ENCODE assay signal across 21 cellular contexts in the genomic region with DNA sequence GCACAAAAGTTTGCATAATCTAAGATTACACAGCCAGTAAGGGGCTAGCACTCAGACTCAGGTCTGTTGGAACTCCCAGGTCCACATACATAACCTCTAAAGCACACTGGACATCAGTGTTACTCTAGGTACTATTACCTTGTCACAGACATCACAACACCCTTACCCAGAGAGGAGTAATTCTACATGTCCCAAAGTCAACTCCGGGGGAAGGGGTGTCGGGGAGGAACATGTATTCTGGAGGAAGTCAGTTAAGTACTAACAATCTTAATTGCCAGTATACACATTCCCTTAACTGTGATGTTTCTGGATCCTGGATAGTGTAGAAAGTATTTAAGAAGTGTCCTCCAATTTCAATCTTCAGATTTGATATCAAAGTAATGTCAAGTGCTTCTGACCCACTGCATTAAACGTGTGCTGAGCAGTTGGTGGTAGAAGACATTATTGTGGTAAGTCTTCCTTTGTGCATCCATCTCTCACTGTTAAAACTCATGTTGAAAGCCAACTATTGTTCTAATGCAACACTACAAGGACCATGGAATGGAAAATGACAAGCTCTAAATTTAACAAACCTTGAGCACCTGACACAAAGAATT.
DNase-seq lines count a peak whose midpoint lies in the region; ATAC-seq, FAIRE-seq and TF ChIP-seq lines count a peak whose summit lies in the region.
"Had no signal": no experiment of that assay in that cellular context is flagged by ENCODE, and none has a peak within 500 bp of the region (broad histone marks: within the 10 kb centered on the region; RNA-seq: fewer than 3 reads in every experiment).

No MANE protein-coding gene starts in this region.

- H3K9ac ChIP-seq in K562 (ENCODE audit: insufficient read depth in 1 of 2, low read depth in 2 of 2, low read length in 2 of 2): peak overlapping the region; percentile 67 to 92; a peak in 3 of 4 replicates
- H3K9ac ChIP-seq: BLaER1 had no signal

- WGBS in K562 (ENCODE audit: insufficient coverage, low coverage, missing lambda C conversion rate): 3% methylated on average over 3 of the region's 3 CpGs

- H4K20me1 ChIP-seq in K562 (replicated peaks; ENCODE audit: control insufficient read depth, insufficient read depth, low read length): no peaks in the 10 kb centered on the region
- H4K20me1 ChIP-seq: BLaER1 had no signal

- H3K27ac ChIP-seq in K562 (ENCODE audit: extremely low read depth, low read depth, low read length): peak overlapping the region; percentile 93
- H3K27ac ChIP-seq: BLaER1 had no signal

- no peak for TF ChIP-seq CTCF in K562 (IDR thresholded peaks at IDR 0.05 in 2 of 3, conservative IDR thresholded peaks at IDR 0.05 in 1 of 3; ENCODE audit: insufficient read depth in 2 of 3, low read depth in 1 of 3, low read length in 3 of 3)

- no peak for TF ChIP-seq RAD21 in K562 (CRISPR knock-in tag; conservative IDR thresholded peaks at IDR 0.05 in 1 of 2, IDR thresholded peaks at IDR 0.05 in 1 of 2)

- TF ChIP-seq POLR2A in H54 (IDR thresholded peaks at IDR 0.05; ENCODE audit: low read depth, low read length) (no peak), K562 (conservative IDR thresholded peaks at IDR 0.05) (no peak)

- H3K9me1 ChIP-seq in K562 (ENCODE audit: control insufficient read depth, insufficient read depth, low read length): no peaks in the 10 kb centered on the region

- H3K27me3 ChIP-seq in K562 (ENCODE audit: control insufficient read depth in 2 of 2, insufficient read depth in 2 of 2, low read length in 2 of 2): no peaks in the 10 kb centered on the region
- H3K27me3 ChIP-seq: BE2C, BLaER1 had no signal

- peak overlapping the region; percentile 87 for H3K4me2 ChIP-seq in K562 (ENCODE audit: insufficient read depth, low read length)
- H3K4me2 ChIP-seq: BLaER1 had no signal

- CTCF ChIA-PET in K562 (lab: Yijun Ruan, JAX; ENCODE audit: low intra/inter-chr PET ratio): no interaction called here

- DNase-seq in H54 (ENCODE audit: insufficient read length, low spot score) (no peak), K562 (ENCODE audit: extremely low read depth in 1 of 4, low spot score in 3 of 4) (peak in 1 of 4 experiments; percentile 55), OCI-M2 (lab: John Stamatoyannopoulos, UW; ENCODE audit: unreplicated experiment) (no peak)
- DNase-seq: 8988T; ACHN; BE2C; C1 segment of cervical spinal cord; Caco-2; Calu3; CD4-positive, alpha-beta memory T cell; CD4-positive, CD25-positive, alpha-beta regulatory T cell; DMS79 treated with DMSO at 0.1 percent for 48 hours; GF-D8 had no signal

- H3K9me3 ChIP-seq in K562 (replicated peaks; ENCODE audit: control insufficient read depth, insufficient read depth, low read depth, low read length): peaks cover 6% of the 10 kb centered on the region; the same call in 1 of the 2 replicates
- H3K9me3 ChIP-seq: BE2C, BLaER1, Caco-2 had no signal

- peak overlapping the region; percentile 49 for H3K4me3 ChIP-seq in K562
- H3K4me3 ChIP-seq: BLaER1 had no signal

- in situ Hi-C loops in K562 (cut with MboI): loop anchor here (5.0 to 10.0 kb wide), 2 partner anchors 151 to 299 kb away; no protein-coding TSS in a partner anchor

- no peak overlapping the region for H2AFZ ChIP-seq in K562 (ENCODE audit: low read depth, low read length)

- FAIRE-seq in H54 (lab: Jason Lieb, UNC) (peak; percentile 53), K562 (lab: Jason Lieb, UNC) (peak; percentile 37)
- FAIRE-seq: A204.1, D721Med, G401.6, GM12891, GM19239 had no signal

- ATAC-seq in K562: peak; percentile 49
- ATAC-seq in GM18868 (IDR thresholded peaks at IDR 0.05; ENCODE audit: unreplicated experiment): no peak
- no peak for ATAC-seq in GM21723 (IDR thresholded peaks at IDR 0.05; ENCODE audit: unreplicated experiment)

- TF ChIP-seq EP300 in K562 (IDR thresholded peaks at IDR 0.05; ENCODE audit: low read length): peak; percentile 2; the same call in 1 of the 2 replicates

- H3K4me1 ChIP-seq in K562 (replicated peaks in 1 of 2; ENCODE audit: control insufficient read depth in 2 of 2, insufficient read depth in 2 of 2, low read length in 2 of 2): peaks cover 9 to 32% of the 10 kb centered on the region in 2 experiments; a peak in 4 of 5 replicates
- H3K4me1 ChIP-seq: BLaER1 had no signal

- no TSS peak for BruUV-seq in K562 (replicated peaks; lab: Mats Ljungman, UMichigan)

- peaks cover 89% of the 10 kb centered on the region for H3K79me2 ChIP-seq in K562 (ENCODE audit: control insufficient read depth, insufficient read depth, low read length)

- POLR2A ChIA-PET in K562 (lab: Yijun Ruan, JAX): interaction anchor here (0.8 to 1.0 kb wide), 2 partner anchors 153 to 299 kb away, joined by 3 to 4 read pairs; no protein-coding TSS in a partner anchor

- intact Hi-C loops in K562 (cut with micrococcal nuclease): loop anchor here (1.0 to 10.0 kb wide), 2 partner anchors 226 to 489 kb away; partner anchors contain the start of gene TSPAN13

- peaks cover 53% of the 10 kb centered on the region for H3K36me3 ChIP-seq in K562 (ENCODE audit: control insufficient read depth, insufficient read depth, low read length)
- H3K36me3 ChIP-seq: BE2C, BLaER1 had no signal

TF ChIP-seq in K562, 482 proteins besides CTCF, POLR2A, EP300 and RAD21 (continues in another document):
- peak; percentile 15 for TF ChIP-seq TBP (optimal IDR thresholded peaks at IDR 0.05; ENCODE audit: low read depth, low read length)
- no peak for TF ChIP-seq JUNB (CRISPR knock-in tag; conservative IDR thresholded peaks at IDR 0.05)
- TF ChIP-seq KDM5B (IDR thresholded peaks at IDR 0.05; ENCODE audit: insufficient replicate concordance, low read depth, low read length): peak; percentile 8
- TF ChIP-seq NCOR1 (IDR thresholded peaks at IDR 0.05): peak; percentile 9; the same call in 1 of the 2 replicates
- TF ChIP-seq, protein P1, sequence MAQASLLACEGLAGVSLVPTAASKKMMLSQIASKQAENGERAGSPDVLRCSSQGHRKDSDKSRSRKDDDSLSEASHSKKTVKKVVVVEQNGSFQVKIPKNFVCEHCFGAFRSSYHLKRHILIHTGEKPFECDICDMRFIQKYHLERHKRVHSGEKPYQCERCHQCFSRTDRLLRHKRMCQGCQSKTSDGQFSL (CRISPR knock-in tag; IDR thresholded peaks at IDR 0.05): no peak
- TF ChIP-seq, protein P1 (tag; IDR thresholded peaks at IDR 0.05): no peak
- TF ChIP-seq BRD9 (IDR thresholded peaks at IDR 0.05; ENCODE audit: low read depth, partially characterized antibody): peak; percentile 27
- no peak for TF ChIP-seq IRF2 (CRISPR knock-in tag; IDR thresholded peaks at IDR 0.05)
- TF ChIP-seq, protein P2, sequence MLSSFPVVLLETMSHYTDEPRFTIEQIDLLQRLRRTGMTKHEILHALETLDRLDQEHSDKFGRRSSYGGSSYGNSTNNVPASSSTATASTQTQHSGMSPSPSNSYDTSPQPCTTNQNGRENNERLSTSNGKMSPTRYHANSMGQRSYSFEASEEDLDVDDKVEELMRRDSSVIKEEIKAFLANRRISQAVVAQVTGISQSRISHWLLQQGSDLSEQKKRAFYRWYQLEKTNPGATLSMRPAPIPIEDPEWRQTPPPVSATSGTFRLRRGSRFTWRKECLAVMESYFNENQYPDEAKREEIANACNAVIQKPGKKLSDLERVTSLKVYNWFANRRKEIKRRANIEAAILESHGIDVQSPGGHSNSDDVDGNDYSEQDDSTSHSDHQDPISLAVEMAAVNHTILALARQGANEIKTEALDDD (IDR thresholded peaks at IDR 0.05): no peak
- TF ChIP-seq DDX20 (tag; IDR thresholded peaks at IDR 0.05; ENCODE audit: low read depth): peak; percentile 18; the same call in 1 of the 2 replicates
- TF ChIP-seq PTRF (tag; IDR thresholded peaks at IDR 0.05): no peak
- no peak for TF ChIP-seq ZNF445 (CRISPR knock-in tag; IDR thresholded peaks at IDR 0.05; ENCODE audit: low read depth)
- no peak for TF ChIP-seq RBM17 (IDR thresholded peaks at IDR 0.05; ENCODE audit: borderline replicate concordance, low read depth, low read length)
- TF ChIP-seq MYNN (IDR thresholded peaks at IDR 0.05): no peak
- no peak for TF ChIP-seq MYNN (CRISPR knock-in tag; IDR thresholded peaks at IDR 0.05)
- peak; percentile 67 for TF ChIP-seq CBFA2T3 (IDR thresholded peaks at IDR 0.05)
- no peak for TF ChIP-seq BHLHE40 (IDR thresholded peaks at IDR 0.05; ENCODE audit: low read length)
- no peak for TF ChIP-seq SMAD1 (IDR thresholded peaks at IDR 0.05; ENCODE audit: low read depth, low read length, partially characterized antibody)
- TF ChIP-seq POLR2H (tag; IDR thresholded peaks at IDR 0.05; ENCODE audit: low read depth): 0 out of 2 replicates have a peak, but pooled peaks have one; percentile 4
- TF ChIP-seq ZNF561 (CRISPR knock-in tag; conservative IDR thresholded peaks at IDR 0.05): no peak
- TF ChIP-seq ZNF134 (CRISPR knock-in tag; conservative IDR thresholded peaks at IDR 0.05): no peak
- TF ChIP-seq CCAR2 (IDR thresholded peaks at IDR 0.05; ENCODE audit: low read depth, low read length): no peak
- no peak for TF ChIP-seq KAT7 (CRISPR knock-in tag; IDR thresholded peaks at IDR 0.05; ENCODE audit: borderline replicate concordance)
- no peak for TF ChIP-seq NR2C2 (CRISPR knock-in tag; IDR thresholded peaks at IDR 0.05)
- no peak for TF ChIP-seq NR2C2 (tag; IDR thresholded peaks at IDR 0.05)
- no peak for TF ChIP-seq KLF13 (tag; IDR thresholded peaks at IDR 0.05; ENCODE audit: borderline replicate concordance, low read depth)
- 0 out of 2 replicates have a peak, but pooled peaks have one; percentile 17 for TF ChIP-seq HCFC1 (IDR thresholded peaks at IDR 0.05; ENCODE audit: low read depth, low read length)
- no peak for TF ChIP-seq LARP7 (IDR thresholded peaks at IDR 0.05)
- TF ChIP-seq ETV1 (tag; conservative IDR thresholded peaks at IDR 0.05; ENCODE audit: low read depth): no peak
- TF ChIP-seq ZNF79 (CRISPR knock-in tag; IDR thresholded peaks at IDR 0.05; ENCODE audit: low read depth): 0 out of 2 replicates have a peak, but pooled peaks have one; percentile 22
